ENCODE assay signal across 15 cellular contexts in the genomic region with DNA sequence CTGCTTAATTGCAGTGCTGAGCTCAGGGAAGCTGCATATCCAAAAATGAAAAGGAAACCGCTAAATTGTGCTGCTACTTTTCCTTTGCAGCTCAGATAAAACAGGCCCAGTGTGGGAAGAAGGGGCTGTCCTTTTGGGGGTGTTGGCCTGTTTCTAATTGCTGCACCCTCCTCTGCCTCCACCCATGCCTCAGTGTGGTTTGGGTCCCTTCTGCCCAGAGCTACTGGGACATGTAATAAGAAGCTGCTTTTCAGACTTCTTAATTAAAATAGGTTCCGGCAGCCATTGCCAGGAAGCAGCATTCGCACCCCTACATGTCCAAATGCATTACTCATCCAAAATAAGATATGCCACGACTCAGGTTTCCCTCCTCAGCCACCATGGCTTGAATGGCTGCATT.
"Had no signal": no experiment of that assay in that cellular context is flagged by ENCODE, and none has a peak within 500 bp of the region (broad histone marks: within the 10 kb centered on the region; RNA-seq: fewer than 3 reads in every experiment).

No MANE protein-coding gene starts in this region.

- H3K9me3 ChIP-seq: adrenal gland, colonic mucosa, psoas muscle, tibial artery had no signal

- H3K4me3 ChIP-seq: adrenal gland, colonic mucosa, psoas muscle, tibial artery had no signal

- H3K27me3 ChIP-seq: adrenal gland, colonic mucosa, foreskin keratinocyte, tibial artery had no signal

- DNase-seq: activated CD4-positive, alpha-beta T cell treated with anti-CD3 and anti-CD28 coated beads, Interleukin-2, amount 50 U/mL, for 48 hours; activated effector memory CD4-positive, alpha-beta T cell treated with anti-CD3 and anti-CD28 coated beads, Interleukin-2, amount 50 U/mL, for 16 hours; activated T-cell treated with anti-CD3 and anti-CD28 coated beads, Interleukin-2, amount 50 U/mL, for 4 hours; adrenal gland; central memory CD4-positive, alpha-beta T cell; colonic mucosa; effector CD4-positive, alpha-beta T cell; foreskin keratinocyte; glutamatergic neuron; kidney glomerular epithelial cell; nephron progenitor cell; psoas muscle; stimulated activated CD4-positive, alpha-beta T cell treated with anti-CD3 and anti-CD28 coated beads, Interleukin-12 subunit alpha, Interleukin-12 subunit beta, amount 100 ng/mL, for 4 hours; tibial artery; WERI-Rb-1 had no signal

- H3K4me1 ChIP-seq: colonic mucosa, foreskin keratinocyte, psoas muscle had no signal

- H3K36me3 ChIP-seq: colonic mucosa, WERI-Rb-1 had no signal

- H3K27ac ChIP-seq: colonic mucosa, foreskin keratinocyte, psoas muscle, WERI-Rb-1 had no signal
